ENCODE assay signal across 2 cellular contexts in the genomic region with DNA sequence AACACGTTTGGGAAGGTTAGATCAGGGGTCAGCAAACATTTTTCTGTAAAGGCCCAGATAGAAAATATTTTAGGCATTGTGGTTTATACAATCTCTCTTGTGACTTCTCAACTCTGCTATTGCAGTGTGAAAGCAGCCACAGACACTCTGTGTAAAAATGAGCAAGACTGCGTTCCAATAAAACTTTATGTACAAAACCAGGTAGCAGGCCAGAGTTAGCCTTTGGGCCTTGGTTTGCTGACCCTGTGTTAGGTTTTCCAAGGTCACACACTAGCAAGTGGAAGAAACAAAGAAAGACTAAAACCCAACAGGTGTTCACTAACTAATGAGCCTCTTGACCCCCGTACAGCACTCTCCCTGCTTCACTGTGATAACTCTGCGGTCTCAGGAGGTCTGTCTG.
TF ChIP-seq lines count a peak whose summit lies in the region.

No MANE protein-coding gene starts in this region.

TF ChIP-seq in GM23338, 12 proteins besides CTCF, POLR2A, EP300 and RAD21:
- TF ChIP-seq NANOG (IDR thresholded peaks at IDR 0.05; ENCODE audit: borderline replicate concordance) (no peak), ZNF331 (CRISPR knock-in tag; IDR thresholded peaks at IDR 0.05; ENCODE audit: low read depth) (no peak)

TF ChIP-seq in GM12878, 131 proteins besides CTCF, POLR2A, EP300 and RAD21:
- TF ChIP-seq, protein P1, sequence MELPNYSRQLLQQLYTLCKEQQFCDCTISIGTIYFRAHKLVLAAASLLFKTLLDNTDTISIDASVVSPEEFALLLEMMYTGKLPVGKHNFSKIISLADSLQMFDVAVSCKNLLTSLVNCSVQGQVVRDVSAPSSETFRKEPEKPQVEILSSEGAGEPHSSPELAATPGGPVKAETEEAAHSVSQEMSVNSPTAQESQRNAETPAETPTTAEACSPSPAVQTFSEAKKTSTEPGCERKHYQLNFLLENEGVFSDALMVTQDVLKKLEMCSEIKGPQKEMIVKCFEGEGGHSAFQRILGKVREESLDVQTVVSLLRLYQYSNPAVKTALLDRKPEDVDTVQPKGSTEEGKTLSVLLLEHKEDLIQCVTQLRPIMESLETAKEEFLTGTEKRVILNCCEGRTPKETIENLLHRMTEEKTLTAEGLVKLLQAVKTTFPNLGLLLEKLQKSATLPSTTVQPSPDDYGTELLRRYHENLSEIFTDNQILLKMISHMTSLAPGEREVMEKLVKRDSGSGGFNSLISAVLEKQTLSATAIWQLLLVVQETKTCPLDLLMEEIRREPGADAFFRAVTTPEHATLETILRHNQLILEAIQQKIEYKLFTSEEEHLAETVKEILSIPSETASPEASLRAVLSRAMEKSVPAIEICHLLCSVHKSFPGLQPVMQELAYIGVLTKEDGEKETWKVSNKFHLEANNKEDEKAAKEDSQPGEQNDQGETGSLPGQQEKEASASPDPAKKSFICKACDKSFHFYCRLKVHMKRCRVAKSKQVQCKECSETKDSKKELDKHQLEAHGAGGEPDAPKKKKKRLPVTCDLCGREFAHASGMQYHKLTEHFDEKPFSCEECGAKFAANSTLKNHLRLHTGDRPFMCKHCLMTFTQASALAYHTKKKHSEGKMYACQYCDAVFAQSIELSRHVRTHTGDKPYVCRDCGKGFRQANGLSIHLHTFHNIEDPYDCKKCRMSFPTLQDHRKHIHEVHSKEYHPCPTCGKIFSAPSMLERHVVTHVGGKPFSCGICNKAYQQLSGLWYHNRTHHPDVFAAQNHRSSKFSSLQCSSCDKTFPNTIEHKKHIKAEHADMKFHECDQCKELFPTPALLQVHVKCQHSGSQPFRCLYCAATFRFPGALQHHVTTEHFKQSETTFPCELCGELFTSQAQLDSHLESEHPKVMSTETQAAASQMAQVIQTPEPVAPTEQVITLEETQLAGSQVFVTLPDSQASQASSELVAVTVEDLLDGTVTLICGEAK (IDR thresholded peaks at IDR 0.05; ENCODE audit: borderline replicate concordance), result peak; percentile 59
- TF ChIP-seq, protein P2, sequence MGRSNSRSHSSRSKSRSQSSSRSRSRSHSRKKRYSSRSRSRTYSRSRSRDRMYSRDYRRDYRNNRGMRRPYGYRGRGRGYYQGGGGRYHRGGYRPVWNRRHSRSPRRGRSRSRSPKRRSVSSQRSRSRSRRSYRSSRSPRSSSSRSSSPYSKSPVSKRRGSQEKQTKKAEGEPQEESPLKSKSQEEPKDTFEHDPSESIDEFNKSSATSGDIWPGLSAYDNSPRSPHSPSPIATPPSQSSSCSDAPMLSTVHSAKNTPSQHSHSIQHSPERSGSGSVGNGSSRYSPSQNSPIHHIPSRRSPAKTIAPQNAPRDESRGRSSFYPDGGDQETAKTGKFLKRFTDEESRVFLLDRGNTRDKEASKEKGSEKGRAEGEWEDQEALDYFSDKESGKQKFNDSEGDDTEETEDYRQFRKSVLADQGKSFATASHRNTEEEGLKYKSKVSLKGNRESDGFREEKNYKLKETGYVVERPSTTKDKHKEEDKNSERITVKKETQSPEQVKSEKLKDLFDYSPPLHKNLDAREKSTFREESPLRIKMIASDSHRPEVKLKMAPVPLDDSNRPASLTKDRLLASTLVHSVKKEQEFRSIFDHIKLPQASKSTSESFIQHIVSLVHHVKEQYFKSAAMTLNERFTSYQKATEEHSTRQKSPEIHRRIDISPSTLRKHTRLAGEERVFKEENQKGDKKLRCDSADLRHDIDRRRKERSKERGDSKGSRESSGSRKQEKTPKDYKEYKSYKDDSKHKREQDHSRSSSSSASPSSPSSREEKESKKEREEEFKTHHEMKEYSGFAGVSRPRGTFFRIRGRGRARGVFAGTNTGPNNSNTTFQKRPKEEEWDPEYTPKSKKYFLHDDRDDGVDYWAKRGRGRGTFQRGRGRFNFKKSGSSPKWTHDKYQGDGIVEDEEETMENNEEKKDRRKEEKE (IDR thresholded peaks at IDR 0.05), result no peak
